In genomic region chr9:19229725-19230355, GRCh38 we compare ENCODE assay signal across 8 cellular contexts. TPM values are rescaled to one million over a fixed set of nuclear protein-coding genes. Genes with fewer than 3 reads are reported as not detected.
DNase-seq lines count a peak whose midpoint lies in the region; ATAC-seq and TF ChIP-seq lines count a peak whose summit lies in the region.

No MANE protein-coding gene starts in this region.

- no peak for TF ChIP-seq CTCF in PC-3 (conservative IDR thresholded peaks at IDR 0.05; ENCODE audit: low read depth, low read length)

- POLR2A ChIA-PET in PC-3 (lab: Charles Lee; ENCODE audit: unreplicated experiment) = interaction anchor here (0.6 kb wide), 2 partner anchors 85 to 142 kb away, joined by 7 read pairs; no protein-coding TSS in a partner anchor

- peaks cover 14% of the 10 kb centered on the region; the same call in 1 of the 2 replicates for H4K20me1 ChIP-seq in PC-3 (ENCODE audit: low read length)

- BruUV-seq in PC-3 (replicated peaks; lab: Mats Ljungman, UMichigan) = no TSS peak

- ATAC-seq in GM21528 (IDR thresholded peaks at IDR 0.05; ENCODE audit: low FRiP score, unreplicated experiment) = peak; percentile 55
- ATAC-seq in PC-3 = peak; percentile 66

- H3K27ac ChIP-seq in HUES48 (ENCODE audit: low read depth, low read length) = peak overlapping the region; percentile 99
- peak overlapping the region; percentile 51 for H3K27ac ChIP-seq in PC-3 (ENCODE audit: low read length)

- H3K4me2 ChIP-seq in PC-3 (ENCODE audit: low read length) (peak overlapping the region; percentile 99), skeletal muscle satellite cell (ENCODE audit: low read length) (peak overlapping the region; percentile 86)

- intact Hi-C loops in PC-3 (cut with micrococcal nuclease) = loop anchor here (2.0 to 10.0 kb wide), 4 partner anchors 45 to 181 kb away; partner anchors contain the start of genes HAUS6 and RRAGA

- H3K36me3 ChIP-seq in HUES48 (ENCODE audit: control insufficient read depth, insufficient read depth, low read length) (no peaks in the 10 kb centered on the region), PC-3 (ENCODE audit: low read depth, low read length) (no peaks in the 10 kb centered on the region), skeletal muscle satellite cell (ENCODE audit: insufficient read depth, low read length) (no peaks in the 10 kb centered on the region)

- H3K9me3 ChIP-seq in HUES48 (ENCODE audit: control insufficient read depth, insufficient read depth, low read length) (no peaks in the 10 kb centered on the region), PC-3 (ENCODE audit: low read length) (no peaks in the 10 kb centered on the region), skeletal muscle satellite cell (replicated peaks; ENCODE audit: low read length) (no peaks in the 10 kb centered on the region)

- H3F3A ChIP-seq in PC-3 (ENCODE audit: low read length, unreplicated experiment) = no peaks in the 10 kb centered on the region

- H3K9me2 ChIP-seq in PC-3 (replicated peaks; ENCODE audit: low read length) = no peaks in the 10 kb centered on the region

- H2AFZ ChIP-seq in PC-3 (ENCODE audit: low read length) = peak overlapping the region; percentile 97

- H3K9ac ChIP-seq in HUES48 (ENCODE audit: low read depth, low read length) (peak overlapping the region; percentile 87), PC-3 (ENCODE audit: low read length) (peak overlapping the region; percentile 82), skeletal muscle satellite cell (ENCODE audit: low read depth, low read length) (peak overlapping the region; percentile 98)

- H3K4me1 ChIP-seq in HUES48 (ENCODE audit: control insufficient read depth, insufficient read depth, low read length) (peaks cover 23% of the 10 kb centered on the region), PC-3 (ENCODE audit: insufficient read depth, low read length) (peaks cover 9% of the 10 kb centered on the region), skeletal muscle satellite cell (ENCODE audit: control insufficient read depth, insufficient read depth, low read length) (peaks cover 11% of the 10 kb centered on the region)

- CTCF ChIA-PET in PC-3 (lab: Charles Lee) = interaction anchor here (0.8 kb wide), 1 partner anchor 143 kb away, joined by 3 read pairs; no protein-coding TSS in a partner anchor

- peaks cover 42% of the 10 kb centered on the region for H3K79me2 ChIP-seq in PC-3 (ENCODE audit: low read length)

- peak; percentile 46 for DNase-seq in Daoy (ENCODE audit: low read depth)
- DNase-seq in PC-3 = peak; percentile 42
- DNase-seq in amygdala (lab: John Stamatoyannopoulos, UW) = peak in 29 of 56 donors; percentile 24 to 91 (median 67)
- peak; percentile 22 for DNase-seq in iPS DF 4.7 (ENCODE audit: extremely low read depth, low spot score)
- no peak for DNase-seq in NCI-H1436 (lab: John Stamatoyannopoulos, UW)

- H3K4me3 ChIP-seq in HUES48 (ENCODE audit: low read depth, low read length) = peak overlapping the region; percentile 78
- H3K4me3 ChIP-seq in PC-3 (ENCODE audit: low read length) = peak overlapping the region; percentile 94
- peak overlapping the region; percentile 99 for H3K4me3 ChIP-seq in skeletal muscle satellite cell (ENCODE audit: low read length)

- H3K27me3 ChIP-seq in HUES48 (ENCODE audit: control insufficient read depth, insufficient read depth, low read length) (0 out of 2 replicates have a peak, but pooled peaks cover 3% of the 10 kb centered on the region), PC-3 (ENCODE audit: low read length) (no peaks in the 10 kb centered on the region), skeletal muscle satellite cell (ENCODE audit: control insufficient read depth, insufficient read depth, low read length) (no peaks in the 10 kb centered on the region)

RNA-seq across cellular contexts. Expression of gene DENND4C, which starts 0.7 kb away (rescaled TPM):
- total RNA-seq in Daoy (2014; rRNA removed; shearing (Covaris generic)) = 9.1 and 10.5 TPM in 2 replicates
- 20.9 and 22.6 TPM in 2 replicates for total RNA-seq in PC-3 (2014; rRNA removed)
- 34.3 and 53.0 TPM in 2 replicates for total RNA-seq in skeletal muscle satellite cell (2012; rRNA removed)
